1 cellular context compared by ENCODE assay signal in the genomic region with DNA sequence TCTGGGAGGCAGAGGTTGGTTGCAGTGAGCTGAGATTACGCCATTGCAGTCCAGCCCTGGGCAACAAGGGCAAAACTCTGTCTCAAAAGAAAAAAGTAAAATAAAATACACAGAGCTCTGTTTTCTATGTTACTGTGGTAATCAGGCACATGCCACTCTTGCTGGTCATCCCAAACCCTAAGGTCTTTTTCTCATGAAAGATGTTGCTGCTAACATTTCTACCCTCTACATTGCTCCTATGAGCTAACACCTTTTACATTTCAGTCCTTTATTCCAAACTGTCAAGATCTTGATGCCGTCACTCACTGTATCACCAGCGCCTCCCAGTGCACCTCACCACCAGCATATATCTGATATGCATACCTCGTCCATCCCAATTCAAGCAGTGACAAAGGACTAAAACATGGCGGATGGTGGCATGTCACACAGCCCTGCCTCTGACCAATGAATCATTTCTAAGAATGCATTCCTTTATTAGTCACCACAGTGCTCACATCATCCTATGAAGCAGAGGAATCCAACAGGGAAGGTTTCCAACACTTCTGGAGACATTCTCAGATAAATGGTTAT.
TF ChIP-seq lines count a peak whose summit lies in the region.

No MANE protein-coding gene starts in this region.

TF ChIP-seq in IMR-90, 13 proteins besides CTCF, POLR2A, EP300 and RAD21:
- no peak for TF ChIP-seq NFE2L2 (IDR thresholded peaks at IDR 0.05; ENCODE audit: low read depth, low read length)
- TF ChIP-seq FOS (IDR thresholded peaks at IDR 0.05; ENCODE audit: low read depth, low read length), result peak; percentile 91
- TF ChIP-seq CEBPB (IDR thresholded peaks at IDR 0.05; ENCODE audit: low read depth, low read length), result peak; percentile 78
- 0 out of 2 replicates have a peak, but pooled peaks have one; percentile 18 for TF ChIP-seq MXI1 (IDR thresholded peaks at IDR 0.05; ENCODE audit: borderline replicate concordance, low read depth, low read length)
- no peak for TF ChIP-seq MAFK (IDR thresholded peaks at IDR 0.05; ENCODE audit: low read depth, low read length)
- no peak; the same call in 1 of the 2 replicates for TF ChIP-seq BHLHE40 (IDR thresholded peaks at IDR 0.05; ENCODE audit: low read depth, low read length)
- no peak for TF ChIP-seq SMC3 (IDR thresholded peaks at IDR 0.05; ENCODE audit: low read depth, low read length)
- peak; percentile 19 for TF ChIP-seq RCOR1 (IDR thresholded peaks at IDR 0.05; ENCODE audit: insufficient replicate concordance, low read length)
- TF ChIP-seq MAZ (IDR thresholded peaks at IDR 0.05; ENCODE audit: borderline replicate concordance, low read depth, low read length), result no peak
TF ChIP-seq in IMR-90: peak in this region for 4.
